40 cellular contexts compared by ENCODE assay signal in the genomic region with DNA sequence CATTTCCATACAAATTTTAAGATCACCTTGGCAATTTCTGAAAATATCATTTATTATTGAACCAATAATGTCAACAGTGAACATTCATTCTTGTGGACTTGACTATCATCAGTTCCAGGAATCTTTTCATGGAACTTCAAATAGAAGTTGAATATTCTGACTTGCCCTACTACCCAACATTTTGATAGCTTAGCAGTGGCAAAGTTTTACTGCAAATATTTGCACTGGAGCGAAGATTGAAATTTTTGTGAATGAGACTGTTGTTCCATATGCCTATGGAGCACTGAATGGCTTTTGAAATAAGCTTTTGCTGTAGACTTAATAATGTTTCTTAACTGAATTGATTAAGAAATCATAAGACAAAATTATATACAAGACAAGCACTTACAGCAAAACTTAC. TPM values are rescaled to one million over a fixed set of nuclear protein-coding genes. Genes with fewer than 3 reads are reported as not detected.
"Had no signal": no experiment of that assay in that cellular context is flagged by ENCODE, and none has a peak within 500 bp of the region (broad histone marks: within the 10 kb centered on the region; RNA-seq: fewer than 3 reads in every experiment).

No MANE protein-coding gene starts in this region.

- H3K9me3 Mint-ChIP-seq: activated naive CD4-positive, alpha-beta T cell treated with anti-CD3 and anti-CD28 coated beads, Interleukin-2, amount 50 U/mL, for 24 hours; central memory CD8-positive, alpha-beta T cell had no signal

- FAIRE-seq: astrocyte, bronchial epithelial cell had no signal

- DNase-seq: activated effector memory CD4-positive, alpha-beta T cell treated with anti-CD3 and anti-CD28 coated beads, Interleukin-2, amount 50 U/mL, for 16 hours; activated effector memory CD4-positive, alpha-beta T cell treated with Interleukin-2 at 50 U/mL for 16 hours; activated gamma-delta T cell; activated gamma-delta T cell treated with Interleukin-2 at 50 U/mL for 16 hours; activated naive CD4-positive, alpha-beta T cell; activated naive CD4-positive, alpha-beta T cell treated with anti-CD3 and anti-CD28 coated beads for 36 hours; activated naive CD4-positive, alpha-beta T cell treated with anti-CD3 and anti-CD28 coated beads, Interleukin-2, amount 10 ng/mL, durations not matched to agents 7 days and 5 days; activated naive CD4-positive, alpha-beta T cell treated with anti-CD3 and anti-CD28 coated beads, Interleukin-2, amount 50 U/mL, for 16 hours; activated naive CD4-positive, alpha-beta T cell treated with Interleukin-2 at 50 U/mL for 16 hours; activated naive CD8-positive, alpha-beta T cell treated with anti-CD3 and anti-CD28 coated beads for 36 hours; activated naive CD8-positive, alpha-beta T cell treated with anti-CD3 and anti-CD28 coated beads, Interleukin-2, amount 10 ng/mL, durations not matched to agents 7 days and 5 days; activated naive CD8-positive, alpha-beta T cell treated with anti-CD3 and anti-CD28 coated beads, Interleukin-2, amount 50 U/mL, for 24 hours; activated T-cell treated with anti-CD3 and anti-CD28 coated beads, Interleukin-2, amount 50 U/mL, for 1 hour; activated T-cell treated with anti-CD3 and anti-CD28 coated beads, Interleukin-2, amount 50 U/mL, for 24 hours; activated T-cell treated with anti-CD3 and anti-CD28 coated beads, Interleukin-2, amount 50 U/mL, for 4 hours; activated T-cell treated with anti-CD3 and anti-CD28 coated beads, Interleukin-2, amount 50 U/mL, for 48 hours; activated T-cell treated with anti-CD3 and anti-CD28 coated beads, Interleukin-2, amount 50 U/mL, for 72 hours; adrenal gland; amniotic stem cell; amygdala; anterior cingulate cortex; aorta; body of pancreas; brain microvascular endothelial cell; caudate nucleus; central memory CD4-positive, alpha-beta T cell; cerebellar nuclear complex had no signal

- H3K4me1 Mint-ChIP-seq: activated naive CD4-positive, alpha-beta T cell treated with anti-CD3 and anti-CD28 coated beads, Interleukin-2, amount 10 ng/mL, durations not matched to agents 7 days and 5 days; activated naive CD4-positive, alpha-beta T cell treated with anti-CD3 and anti-CD28 coated beads, Interleukin-2, amount 50 U/mL, for 24 hours; activated naive CD8-positive, alpha-beta T cell treated with anti-CD3 and anti-CD28 coated beads for 36 hours; activated naive CD8-positive, alpha-beta T cell treated with anti-CD3 and anti-CD28 coated beads, Interleukin-2, amount 10 ng/mL, durations not matched to agents 7 days and 5 days; activated naive CD8-positive, alpha-beta T cell treated with anti-CD3 and anti-CD28 coated beads, Interleukin-2, amount 50 U/mL, for 24 hours; activated T-helper 17 cell treated with anti-CD3 and anti-CD28 coated beads, Interleukin-2, amount 50 U/mL, for 72 hours; brain; central memory CD8-positive, alpha-beta T cell had no signal

- H3K9me3 ChIP-seq: body of pancreas had no signal

- H3K4me1 ChIP-seq: adrenal gland, ascending aorta, body of pancreas, breast epithelium had no signal

- H3K27me3 ChIP-seq: adrenal gland, ascending aorta, body of pancreas, brain microvascular endothelial cell, breast epithelium, cardiac muscle cell had no signal

- H3K27ac ChIP-seq: adrenal gland, ascending aorta, body of pancreas, brain microvascular endothelial cell, breast epithelium, cardiac muscle cell had no signal

- ATAC-seq: activated naive CD4-positive, alpha-beta T cell treated with anti-CD3 and anti-CD28 coated beads, Interleukin-2, amount 50 U/mL, for 72 hours; activated naive CD8-positive, alpha-beta T cell treated with anti-CD3 and anti-CD28 coated beads, Interleukin-2, amount 50 U/mL, for 24 hours; activated T-cell treated with anti-CD3 and anti-CD28 coated beads, Interleukin-2, amount 50 U/mL, for 4 hours; activated T-cell treated with anti-CD3 and anti-CD28 coated beads, Interleukin-2, amount 50 U/mL, for 72 hours; activated T-helper 17 cell treated with anti-CD3 and anti-CD28 coated beads, Interleukin-2, amount 50 U/mL, for 72 hours; body of pancreas had no signal

- H3K27ac Mint-ChIP-seq: activated naive CD4-positive, alpha-beta T cell treated with anti-CD3 and anti-CD28 coated beads for 36 hours; activated naive CD4-positive, alpha-beta T cell treated with anti-CD3 and anti-CD28 coated beads, Interleukin-2, amount 10 ng/mL, durations not matched to agents 7 days and 5 days; activated naive CD4-positive, alpha-beta T cell treated with anti-CD3 and anti-CD28 coated beads, Interleukin-2, amount 50 U/mL, for 24 hours; activated naive CD4-positive, alpha-beta T cell treated with anti-CD3 and anti-CD28 coated beads, Interleukin-2, amount 50 U/mL, for 72 hours; activated naive CD8-positive, alpha-beta T cell; activated naive CD8-positive, alpha-beta T cell treated with anti-CD3 and anti-CD28 coated beads for 36 hours; activated naive CD8-positive, alpha-beta T cell treated with anti-CD3 and anti-CD28 coated beads, Interleukin-2, amount 10 ng/mL, durations not matched to agents 7 days and 5 days; activated naive CD8-positive, alpha-beta T cell treated with anti-CD3 and anti-CD28 coated beads, Interleukin-2, amount 50 U/mL, for 24 hours; activated T-cell treated with anti-CD3 and anti-CD28 coated beads, Interleukin-2, amount 50 U/mL, for 24 hours; activated T-cell treated with anti-CD3 and anti-CD28 coated beads, Interleukin-2, amount 50 U/mL, for 72 hours; activated T-helper 1 cell treated with anti-CD3 and anti-CD28 coated beads, Interleukin-12 subunit alpha, Interleukin-12 subunit beta, Interleukin-2, Interleukin-4 antibody, amounts not matched to agents 30 ng/mL and 10 ng/mL and 1 ng/mL, durations not matched to agents 14 hours and 24 hours and 36 hours; activated T-helper 17 cell treated with anti-CD3 and anti-CD28 coated beads, Interleukin-2, amount 50 U/mL, for 72 hours; activated T-helper 2 cell treated with anti-CD3 and anti-CD28 coated beads, Interferon-gamma antibody, Interleukin-2, Interleukin-4, amounts not matched to agents 10 μg/mL and 5 μg/mL and 100 μg/mL, durations not matched to agents 14 hours and 24 hours and 36 hours; brain had no signal

- H3K36me3 ChIP-seq: adrenal gland, ascending aorta, brain microvascular endothelial cell, breast epithelium, cardiac muscle cell had no signal

- H3K4me3 Mint-ChIP-seq: activated naive CD4-positive, alpha-beta T cell treated with anti-CD3 and anti-CD28 coated beads for 36 hours; activated naive CD4-positive, alpha-beta T cell treated with anti-CD3 and anti-CD28 coated beads, Interleukin-2, amount 10 ng/mL, durations not matched to agents 7 days and 5 days; activated naive CD4-positive, alpha-beta T cell treated with anti-CD3 and anti-CD28 coated beads, Interleukin-2, amount 50 U/mL, for 24 hours; activated naive CD8-positive, alpha-beta T cell; activated naive CD8-positive, alpha-beta T cell treated with anti-CD3 and anti-CD28 coated beads for 36 hours; activated naive CD8-positive, alpha-beta T cell treated with anti-CD3 and anti-CD28 coated beads, Interleukin-2, amount 10 ng/mL, durations not matched to agents 7 days and 5 days; activated naive CD8-positive, alpha-beta T cell treated with anti-CD3 and anti-CD28 coated beads, Interleukin-2, amount 50 U/mL, for 24 hours; activated T-cell treated with anti-CD3 and anti-CD28 coated beads, Interleukin-2, amount 50 U/mL, for 24 hours; activated T-cell treated with anti-CD3 and anti-CD28 coated beads, Interleukin-2, amount 50 U/mL, for 4 hours; activated T-cell treated with anti-CD3 and anti-CD28 coated beads, Interleukin-2, amount 50 U/mL, for 72 hours; activated T-helper 1 cell treated with anti-CD3 and anti-CD28 coated beads, Interleukin-12 subunit alpha, Interleukin-12 subunit beta, Interleukin-2, Interleukin-4 antibody, amounts not matched to agents 30 ng/mL and 10 ng/mL and 1 ng/mL, durations not matched to agents 14 hours and 24 hours and 36 hours; activated T-helper 17 cell treated with anti-CD3 and anti-CD28 coated beads, Interleukin-2, amount 50 U/mL, for 72 hours; brain; central memory CD8-positive, alpha-beta T cell had no signal

- H3K36me3 Mint-ChIP-seq: activated naive CD4-positive, alpha-beta T cell treated with anti-CD3 and anti-CD28 coated beads, Interleukin-2, amount 10 ng/mL, durations not matched to agents 7 days and 5 days had no signal

- H3K4me3 ChIP-seq: adrenal gland, ascending aorta, body of pancreas, breast epithelium, cardiac muscle cell had no signal

RNA-seq across cellular contexts. Expression of gene BEND6, which starts 23.6 kb away (rescaled TPM):
- total RNA-seq: activated naive CD4-positive, alpha-beta T cell treated with anti-CD3 and anti-CD28 coated beads for 36 hours; activated naive CD4-positive, alpha-beta T cell treated with anti-CD3 and anti-CD28 coated beads, Interleukin-2, amount 50 U/mL, for 72 hours; activated naive CD8-positive, alpha-beta T cell treated with anti-CD3 and anti-CD28 coated beads for 36 hours; activated naive CD8-positive, alpha-beta T cell treated with anti-CD3 and anti-CD28 coated beads, Interleukin-2, amount 10 ng/mL, durations not matched to agents 7 days and 5 days; activated T-helper 1 cell treated with anti-CD3 and anti-CD28 coated beads, Interleukin-12 subunit alpha, Interleukin-12 subunit beta, Interleukin-2, Interleukin-4 antibody, amounts not matched to agents 30 ng/mL and 10 ng/mL and 1 ng/mL, durations not matched to agents 14 hours and 24 hours and 36 hours; activated T-helper 2 cell treated with anti-CD3 and anti-CD28 coated beads, Interferon-gamma antibody, Interleukin-2, Interleukin-4, amounts not matched to agents 10 μg/mL and 5 μg/mL and 100 μg/mL, durations not matched to agents 14 hours and 24 hours and 36 hours had no signal
